ENCODE assay signal across 8 cellular contexts in genomic region chr3:195522254-195523023, GRCh38. TPM values are rescaled to one million over a fixed set of nuclear protein-coding genes. Genes with fewer than 3 reads are reported as not detected.
DNase-seq lines count a peak whose midpoint lies in the region; ATAC-seq and TF ChIP-seq lines count a peak whose summit lies in the region.

No MANE protein-coding gene starts in this region.

- TF ChIP-seq CTCF in CD8-positive, alpha-beta T cell (IDR thresholded peaks at IDR 0.05): peak; percentile 93
- TF ChIP-seq CTCF in GM20000 (IDR thresholded peaks at IDR 0.05; ENCODE audit: extremely low read depth, missing control alignments): peak; percentile 23

- peak overlapping the region; percentile 75 for H3K27ac Mint-ChIP-seq in CD8-positive, alpha-beta T cell
- H3K27ac Mint-ChIP-seq in memory B cell: peak overlapping the region; percentile 77

- no peak overlapping the region for H3K4me3 ChIP-seq in CD8-positive, alpha-beta T cell (ENCODE audit: low read depth, low read length)

- H3K27ac ChIP-seq in CD8-positive, alpha-beta T cell (ENCODE audit: low read depth, low read length): no peak overlapping the region

- no peaks in the 10 kb centered on the region for H3K9me3 Mint-ChIP-seq in CD8-positive, alpha-beta T cell
- no peaks in the 10 kb centered on the region for H3K9me3 Mint-ChIP-seq in memory B cell

- CTCF ChIA-PET in CD8-positive, alpha-beta T cell (lab: Charles Lee): interaction anchor here (0.7 to 3.8 kb wide), 18 partner anchors 12 to 840 kb away, joined by 3 to 44 read pairs (median 4); partner anchors contain the start of genes ACAP2, PPP1R2 and XXYLT1

- H3K27me3 ChIP-seq in CD8-positive, alpha-beta T cell (ENCODE audit: insufficient read depth, low read length): no peaks in the 10 kb centered on the region

- POLR2A ChIA-PET in CD8-positive, alpha-beta T cell (lab: Charles Lee): interaction anchor here (0.6 to 2.7 kb wide), 4 partner anchors 20 to 252 kb away, joined by 3 to 20 read pairs (median 4); partner anchors contain the start of gene XXYLT1

- intact Hi-C loops in CD8-positive, alpha-beta T cell (cut with DNase I, micrococcal nuclease): loop anchor here (1.0 to 5.0 kb wide), 5 partner anchors 18 to 850 kb away; partner anchors contain the start of genes ACAP2 (in 2 of the 2), XXYLT1 (in 2 of the 2) and LSG1 (in 1 of the 2)

- peaks cover 34% of the 10 kb centered on the region for H3K36me3 ChIP-seq in CD8-positive, alpha-beta T cell (ENCODE audit: insufficient read depth, low read length)

- peaks cover 46% of the 10 kb centered on the region for H3K4me1 Mint-ChIP-seq in CD8-positive, alpha-beta T cell (ENCODE audit: low read depth)
- peaks cover 7% of the 10 kb centered on the region for H3K4me1 Mint-ChIP-seq in memory B cell

- ATAC-seq in CD8-positive, alpha-beta T cell: peak; percentile 30
- ATAC-seq in memory B cell (ENCODE audit: low read depth) (peak; percentile 68), GM21390 (IDR thresholded peaks at IDR 0.05; ENCODE audit: unreplicated experiment) (no peak)
- ATAC-seq in activated CD4-positive, CD25-positive, alpha-beta regulatory T cell treated with anti-CD3 and anti-CD28 coated beads, Interleukin-2, amount 50 U/mL, for 24 hours: no peak

- no peak overlapping the region for H3K4me3 Mint-ChIP-seq in CD8-positive, alpha-beta T cell
- H3K4me3 Mint-ChIP-seq in memory B cell: no peak overlapping the region

- no peaks in the 10 kb centered on the region for H3K9me3 ChIP-seq in CD8-positive, alpha-beta T cell (ENCODE audit: low read length)

- DNase-seq in CD8-positive, alpha-beta T cell: peak in 1 of 7 experiments; percentile 52
- DNase-seq in GM20000 (ENCODE audit: low spot score) (peak; percentile 50), NCI-H748 treated with DMSO at 0.1 percent for 48 hours (lab: John Stamatoyannopoulos, UW) (peak; percentile 48), memory B cell (ENCODE audit: low spot score in 2 of 2) (peak in 1 of 2 donors; percentile 57), GDM1 (lab: John Stamatoyannopoulos, UW) (no peak)
- DNase-seq in central memory CD4-positive, alpha-beta T cell: peak; percentile 44

- peaks cover 35% of the 10 kb centered on the region for H3K4me1 ChIP-seq in CD8-positive, alpha-beta T cell (ENCODE audit: insufficient read depth, low read length)

- H3K27me3 Mint-ChIP-seq in CD8-positive, alpha-beta T cell (ENCODE audit: low read depth): no peaks in the 10 kb centered on the region
- H3K27me3 Mint-ChIP-seq in memory B cell: no peaks in the 10 kb centered on the region

- peaks cover 61% of the 10 kb centered on the region for H3K36me3 Mint-ChIP-seq in CD8-positive, alpha-beta T cell
- peaks cover 10% of the 10 kb centered on the region for H3K36me3 Mint-ChIP-seq in memory B cell

RNA-seq across cellular contexts. Expression of gene PPP1R2, which starts 20.7 kb away (rescaled TPM):
- total RNA-seq in CD8-positive, alpha-beta T cell: 100 to 1,000 TPM; 160 to 166 TPM

Comparison
In these comparisons a context has a peak if more than half of its experiments do, and no peak if none do; other contexts are left out.
1. ATAC-seq: peak in CD8-positive, alpha-beta T cell (single experiment) and memory B cell (single experiment); none in GM21390 (single experiment) and activated CD4-positive, CD25-positive, alpha-beta regulatory T cell treated with anti-CD3 and anti-CD28 coated beads, Interleukin-2, amount 50 U/mL, for 24 hours (0 of 2).